ENCODE assay signal across 16 cellular contexts in genomic region chr15:84611631-84612030, GRCh38. TPM values are rescaled to one million over a fixed set of nuclear protein-coding genes. Genes with fewer than 3 reads are reported as not detected.
A peak's percentile ranks its signal among the peaks of the same experiment; 100 is the strongest.
DNase-seq lines count a peak whose midpoint lies in the region; ATAC-seq and TF ChIP-seq lines count a peak whose summit lies in the region.
"Had no signal": no experiment of that assay in that cellular context is flagged by ENCODE, and none has a peak within 500 bp of the region (broad histone marks: within the 10 kb centered on the region; RNA-seq: fewer than 3 reads in every experiment).

No MANE protein-coding gene starts in this region.

- no peak for ATAC-seq in WTC11
- no peak for ATAC-seq in HG02623 (IDR thresholded peaks at IDR 0.05; ENCODE audit: unreplicated experiment)
- ATAC-seq: Right ventricle myocardium inferior had no signal

- CTCF ChIA-PET in WTC11 (lab: Charles Lee) = interaction anchor here (0.7 kb wide), 1 partner anchor 12 kb away, joined by 4 read pairs; no protein-coding TSS in a partner anchor

- H3K4me3 ChIP-seq in fibroblast of pulmonary artery (replicated peaks; ENCODE audit: low read depth, low read length) = no peak overlapping the region
- H3K4me3 ChIP-seq: PC-9 had no signal

- no peak for TF ChIP-seq POLR2A in erythroblast (IDR thresholded peaks at IDR 0.05; ENCODE audit: low read length)

- no peaks in the 10 kb centered on the region for H3K27me3 Mint-ChIP-seq in activated naive CD4-positive, alpha-beta T cell treated with anti-CD3 and anti-CD28 coated beads, Interleukin-2, amount 50 U/mL, for 24 hours
- H3K27me3 Mint-ChIP-seq in WTC11 (ENCODE audit: low read depth) = no peaks in the 10 kb centered on the region

- POLR2A ChIA-PET in WTC11 (lab: Charles Lee) = no interaction called here

- peaks cover 11% of the 10 kb centered on the region for H3K36me3 Mint-ChIP-seq in activated naive CD4-positive, alpha-beta T cell treated with anti-CD3 and anti-CD28 coated beads, Interleukin-2, amount 50 U/mL, for 24 hours
- H3K36me3 Mint-ChIP-seq in WTC11 = peaks cover 52% of the 10 kb centered on the region

- H3K27ac Mint-ChIP-seq in activated naive CD4-positive, alpha-beta T cell treated with anti-CD3 and anti-CD28 coated beads, Interleukin-2, amount 50 U/mL, for 24 hours = peak overlapping the region; percentile 17
- peak overlapping the region; percentile 22; the same call in 1 of the 2 replicates for H3K27ac Mint-ChIP-seq in WTC11

- no peaks in the 10 kb centered on the region for H3K9me3 Mint-ChIP-seq in activated naive CD4-positive, alpha-beta T cell treated with anti-CD3 and anti-CD28 coated beads, Interleukin-2, amount 50 U/mL, for 24 hours
- H3K9me3 Mint-ChIP-seq in WTC11 = no peaks in the 10 kb centered on the region

- H3K4me1 Mint-ChIP-seq in activated naive CD4-positive, alpha-beta T cell treated with anti-CD3 and anti-CD28 coated beads, Interleukin-2, amount 50 U/mL, for 24 hours = peaks cover 21% of the 10 kb centered on the region
- peaks cover 74% of the 10 kb centered on the region for H3K4me1 Mint-ChIP-seq in WTC11

- no peak for DNase-seq in activated naive CD4-positive, alpha-beta T cell (lab: John Stamatoyannopoulos, UW)
- DNase-seq in WTC11 (ENCODE audit: low spot score) = no peak
- peak; percentile 26 for DNase-seq in fibroblast of pulmonary artery (ENCODE audit: low read depth)
- DNase-seq in NCI-H774 (lab: John Stamatoyannopoulos, UW) = no peak
- DNase-seq in stimulated activated CD4-positive, alpha-beta T cell treated with anti-CD3 and anti-CD28 coated beads, Interleukin-2, amount 100 ng/mL, for 24 hours = no peak
- DNase-seq in erythroblast (lab: John Stamatoyannopoulos, UW) = no peak
- DNase-seq: DMS53, KBM-7, NCI-H1048, NCI-H1694, NCI-H446, PC-9 had no signal

- TF ChIP-seq CTCF in WTC11 (IDR thresholded peaks at IDR 0.05) (no peak), fibroblast of pulmonary artery (IDR thresholded peaks at IDR 0.05; ENCODE audit: low read length, missing control alignments) (no peak)

- no peak overlapping the region for H3K4me3 Mint-ChIP-seq in activated naive CD4-positive, alpha-beta T cell treated with anti-CD3 and anti-CD28 coated beads, Interleukin-2, amount 50 U/mL, for 24 hours
- H3K4me3 Mint-ChIP-seq in WTC11 = no peak overlapping the region
- H3K4me3 Mint-ChIP-seq: CD14-positive monocyte had no signal

TF ChIP-seq in WTC11, 78 proteins besides CTCF, POLR2A, EP300 and RAD21:
- TF ChIP-seq ZNF232 (CRISPR knock-in tag; IDR thresholded peaks at IDR 0.05) (no peak), TEAD4 (CRISPR knock-in tag; IDR thresholded peaks at IDR 0.05) (no peak), TEAD1 (CRISPR knock-in tag; IDR thresholded peaks at IDR 0.05) (no peak), GTF2I (CRISPR knock-in tag; conservative IDR thresholded peaks at IDR 0.05) (no peak), ZNF416 (CRISPR knock-in tag; IDR thresholded peaks at IDR 0.05) (no peak), MLX (CRISPR knock-in tag; IDR thresholded peaks at IDR 0.05) (no peak), MYBL2 (CRISPR knock-in tag; IDR thresholded peaks at IDR 0.05) (no peak), MXD4 (CRISPR knock-in tag; IDR thresholded peaks at IDR 0.05; ENCODE audit: borderline replicate concordance) (no peak), E2F5 (CRISPR knock-in tag; IDR thresholded peaks at IDR 0.05) (no peak), RELA (CRISPR knock-in tag; IDR thresholded peaks at IDR 0.05; ENCODE audit: borderline replicate concordance) (no peak), CBFB (CRISPR knock-in tag; IDR thresholded peaks at IDR 0.05; ENCODE audit: low read depth) (no peak), JAZF1 (CRISPR knock-in tag; IDR thresholded peaks at IDR 0.05) (no peak), ESRRA (CRISPR knock-in tag; IDR thresholded peaks at IDR 0.05; ENCODE audit: borderline replicate concordance) (no peak), SMAD3 (CRISPR knock-in tag; IDR thresholded peaks at IDR 0.05; ENCODE audit: borderline replicate concordance) (no peak), EMX1 (CRISPR knock-in tag; IDR thresholded peaks at IDR 0.05) (no peak), IRF2 (CRISPR knock-in tag; IDR thresholded peaks at IDR 0.05; ENCODE audit: borderline replicate concordance, low read depth) (no peak), AFF4 (CRISPR knock-in tag; IDR thresholded peaks at IDR 0.05; ENCODE audit: borderline replicate concordance) (no peak), TP53 (CRISPR knock-in tag; IDR thresholded peaks at IDR 0.05) (no peak), ZMAT4 (CRISPR knock-in tag; IDR thresholded peaks at IDR 0.05) (no peak), ZNF425 (CRISPR knock-in tag; conservative IDR thresholded peaks at IDR 0.05) (no peak)

RNA-seq across cellular contexts. Expression of gene ZSCAN2, which starts 10.8 kb away (rescaled TPM):
- 39.6 to 51.9 TPM (median 44.4 TPM) in 3 replicates for total RNA-seq in WTC11 (2021)

RNA-seq across cellular contexts. Expression of gene WDR73, which starts 42.5 kb away (rescaled TPM):
- 21.2 to 22.6 TPM (median 21.4 TPM) in 3 replicates for total RNA-seq in WTC11 (2021)

RNA-seq across cellular contexts. Expression of gene NMB, which starts 46.4 kb away (rescaled TPM):
- 14.9 to 16.2 TPM (median 15.3 TPM) in 3 replicates for total RNA-seq in WTC11 (2021)
